ENCODE assay signal across 1 cellular context in genomic region chr1:151060241-151061011, GRCh38.
TF ChIP-seq lines count a peak whose summit lies in the region.

MLLT11 (plus strand) TSS chr1:151060397; CDS start chr1:151067225, 6,828 bp downstream.

TF ChIP-seq in HEK293, 187 proteins besides CTCF, POLR2A, EP300 and RAD21 (continued from another document and continues in another):
- TF ChIP-seq ZNF148 (tag by site-specific recombination; IDR thresholded peaks at IDR 0.05; ENCODE audit: borderline replicate concordance) (no peak), ZNF639 (tag by site-specific recombination; IDR thresholded peaks at IDR 0.05) (no peak), ZNF26 (tag by site-specific recombination; IDR thresholded peaks at IDR 0.05) (no peak), ZNF112 (tag by site-specific recombination; IDR thresholded peaks at IDR 0.05) (no peak), KLF17 (tag by site-specific recombination; IDR thresholded peaks at IDR 0.05) (peak; percentile 50; the same call in 1 of the 2 replicates), KLF8 (tag by site-specific recombination; IDR thresholded peaks at IDR 0.05) (peak; percentile 88), ZNF530 (tag by site-specific recombination; IDR thresholded peaks at IDR 0.05; ENCODE audit: low read depth) (no peak), ZNF558 (tag by site-specific recombination; IDR thresholded peaks at IDR 0.05) (no peak), ZNF274 (IDR thresholded peaks at IDR 0.05; ENCODE audit: low read length) (no peak), ZNF274 (tag by site-specific recombination; IDR thresholded peaks at IDR 0.05; ENCODE audit: borderline replicate concordance) (no peak), HOXD13 (CRISPR knock-in tag; IDR thresholded peaks at IDR 0.05; ENCODE audit: borderline replicate concordance) (no peak), ZNF121 (tag by site-specific recombination; IDR thresholded peaks at IDR 0.05) (no peak), MZF1 (tag by site-specific recombination; IDR thresholded peaks at IDR 0.05; ENCODE audit: borderline replicate concordance) (no peak), ZNF214 (tag by site-specific recombination; IDR thresholded peaks at IDR 0.05; ENCODE audit: borderline replicate concordance) (no peak), GFI1B (tag by site-specific recombination; IDR thresholded peaks at IDR 0.05) (no peak), ZNF354C (tag by site-specific recombination; IDR thresholded peaks at IDR 0.05; ENCODE audit: borderline replicate concordance, low read depth) (no peak), PRDM10 (tag by site-specific recombination; IDR thresholded peaks at IDR 0.05) (no peak; the same call in 1 of the 2 replicates), ZNF426 (tag by site-specific recombination; IDR thresholded peaks at IDR 0.05) (no peak), ZNF133 (tag by site-specific recombination; IDR thresholded peaks at IDR 0.05) (no peak), TCF7L2 (IDR thresholded peaks at IDR 0.05; ENCODE audit: borderline replicate concordance, low read depth, low read length) (no peak), SETDB1 (IDR thresholded peaks at IDR 0.05; ENCODE audit: insufficient read length, low read length) (no peak), ZBTB6 (tag by site-specific recombination; IDR thresholded peaks at IDR 0.05) (no peak), PRDM6 (tag by site-specific recombination; IDR thresholded peaks at IDR 0.05) (no peak), INSM2 (tag by site-specific recombination; IDR thresholded peaks at IDR 0.05) (peak; percentile 45), ZNF548 (tag by site-specific recombination; IDR thresholded peaks at IDR 0.05) (no peak), OSR2 (tag by site-specific recombination; IDR thresholded peaks at IDR 0.05) (no peak), ZNF292 (tag by site-specific recombination; IDR thresholded peaks at IDR 0.05; ENCODE audit: borderline replicate concordance, low read depth) (no peak), KLF7 (tag by site-specific recombination; IDR thresholded peaks at IDR 0.05; ENCODE audit: borderline replicate concordance) (peak; percentile 42; the same call in 1 of the 2 replicates), RBAK (tag by site-specific recombination; IDR thresholded peaks at IDR 0.05) (no peak), ZNF302 (tag by site-specific recombination; IDR thresholded peaks at IDR 0.05; ENCODE audit: low read depth) (no peak), ZNF791 (tag by site-specific recombination; IDR thresholded peaks at IDR 0.05) (no peak), ZNF658 (tag by site-specific recombination; IDR thresholded peaks at IDR 0.05) (no peak), OVOL3 (tag by site-specific recombination; IDR thresholded peaks at IDR 0.05) (no peak), ZNF510 (tag by site-specific recombination; IDR thresholded peaks at IDR 0.05; ENCODE audit: insufficient replicate concordance) (no peak), ZNF10 (tag by site-specific recombination; IDR thresholded peaks at IDR 0.05) (no peak), ZNF585B (tag by site-specific recombination; IDR thresholded peaks at IDR 0.05) (no peak), ZNF48 (tag by site-specific recombination; IDR thresholded peaks at IDR 0.05) (no peak), SP7 (tag by site-specific recombination; IDR thresholded peaks at IDR 0.05) (peak; percentile 92), ZBTB11 (tag by site-specific recombination; conservative IDR thresholded peaks at IDR 0.05; ENCODE audit: low read depth) (peak; percentile 34; the same call in 1 of the 2 replicates), ZNF580 (tag by site-specific recombination; IDR thresholded peaks at IDR 0.05) (no peak)
